ENCODE assay signal across 33 cellular contexts in genomic region chr13:41643502-41643901, GRCh38.
A peak's percentile ranks its signal among the peaks of the same experiment; 100 is the strongest.
DNase-seq lines count a peak whose midpoint lies in the region; ATAC-seq, FAIRE-seq and TF ChIP-seq lines count a peak whose summit lies in the region.
"Had no signal": no experiment of that assay in that cellular context is flagged by ENCODE, and none has a peak within 500 bp of the region (broad histone marks: within the 10 kb centered on the region; RNA-seq: fewer than 3 reads in every experiment).

No MANE protein-coding gene starts in this region.

- H3K14ac ChIP-seq in mesenchymal stem cell (ENCODE audit: low read length in 2 of 2): no peak overlapping the region

- H3K36me3 Mint-ChIP-seq in MCF 10A (ENCODE audit: insufficient read depth, unreplicated experiment): peaks cover 6% of the 10 kb centered on the region
- H3K36me3 Mint-ChIP-seq in activated CD8-positive, alpha-beta memory T cell treated with anti-CD3 and anti-CD28 coated beads, Interleukin-2, amount 10 ng/mL, durations not matched to agents 7 days and 5 days: no peaks in the 10 kb centered on the region
- H3K36me3 Mint-ChIP-seq: type B pancreatic cell had no signal

- H3K79me1 ChIP-seq in mesenchymal stem cell (replicated peaks; ENCODE audit: low read length, poor library complexity, severe bottlenecking): no peaks in the 10 kb centered on the region

- H3K4me1 Mint-ChIP-seq in MCF 10A (ENCODE audit: insufficient read depth, unreplicated experiment): peaks cover 5% of the 10 kb centered on the region
- H3K4me1 Mint-ChIP-seq in activated CD8-positive, alpha-beta memory T cell treated with anti-CD3 and anti-CD28 coated beads, Interleukin-2, amount 10 ng/mL, durations not matched to agents 7 days and 5 days: peaks cover 8% of the 10 kb centered on the region
- H3K4me1 Mint-ChIP-seq: activated naive CD4-positive, alpha-beta T cell treated with anti-CD3 and anti-CD28 coated beads, Interleukin-2, amount 50 U/mL, for 24 hours; IgD-negative memory B cell had no signal

- dilution Hi-C loops in mammary epithelial cell (cut with HindIII; ENCODE audit: low sequenced_read_pairs): no loop called here

- H3K4me1 ChIP-seq in mammary epithelial cell (ENCODE audit: insufficient read depth, low read length): peaks cover 13% of the 10 kb centered on the region
- peaks cover 23% of the 10 kb centered on the region for H3K4me1 ChIP-seq in body of pancreas
- peaks cover 7% of the 10 kb centered on the region for H3K4me1 ChIP-seq in mesenchymal stem cell (ENCODE audit: control insufficient read depth, insufficient read depth, low read depth, low read length)
- peaks cover 40% of the 10 kb centered on the region for H3K4me1 ChIP-seq in hepatocyte (ENCODE audit: insufficient read depth)

- no peaks in the 10 kb centered on the region for H3K36me3 ChIP-seq in mammary epithelial cell (ENCODE audit: insufficient read depth, low read length)
- H3K36me3 ChIP-seq in body of pancreas (replicated peaks in 1 of 2; ENCODE audit: insufficient read depth in 1 of 2, low read depth in 2 of 2): no peaks in the 10 kb centered on the region
- H3K36me3 ChIP-seq in mesenchymal stem cell (ENCODE audit: control insufficient read depth in 1 of 2, insufficient read depth in 2 of 2, low read depth in 1 of 2, low read length in 2 of 2): no peaks in the 10 kb centered on the region
- no peaks in the 10 kb centered on the region for H3K36me3 ChIP-seq in hepatocyte (replicated peaks; ENCODE audit: insufficient read depth, low read depth)
- H3K36me3 ChIP-seq: HAP-1, sigmoid colon had no signal

- no peaks in the 10 kb centered on the region for H3K9me3 ChIP-seq in mammary epithelial cell (replicated peaks; ENCODE audit: insufficient read depth, low read length)
- H3K9me3 ChIP-seq in body of pancreas: no peaks in the 10 kb centered on the region
- no peaks in the 10 kb centered on the region for H3K9me3 ChIP-seq in mesenchymal stem cell (ENCODE audit: control insufficient read depth, low read length)
- no peaks in the 10 kb centered on the region for H3K9me3 ChIP-seq in hepatocyte (ENCODE audit: low read depth)
- H3K9me3 ChIP-seq: HAP-1, sigmoid colon had no signal

- no peak for DNase-seq in MCF 10A (ENCODE audit: unreplicated experiment)
- no peak for DNase-seq in mammary epithelial cell
- no peak for DNase-seq in body of pancreas
- no peak for DNase-seq in mesenchymal stem cell
- DNase-seq in activated CD8-positive, alpha-beta memory T cell treated with anti-CD3 and anti-CD28 coated beads, Interleukin-2, amount 10 ng/mL, durations not matched to agents 7 days and 5 days: no peak
- DNase-seq in stimulated activated CD4-positive, alpha-beta T cell treated with anti-CD3 and anti-CD28 coated beads, Interleukin-2, amount 100 ng/mL, for 48 hours: no peak
- no peak for DNase-seq in HTR-8/SVneo (ENCODE audit: insufficient read length, low spot score)
- DNase-seq in hepatocyte (ENCODE audit: low spot score): no peak
- DNase-seq: activated CD4-positive, alpha-beta memory T cell treated with anti-CD3 and anti-CD28 coated beads for 36 hours; activated CD4-positive, alpha-beta T cell treated with anti-CD3 and anti-CD28 coated beads for 1 hour; activated CD8-positive, alpha-beta memory T cell treated with anti-CD3 and anti-CD28 coated beads, Interleukin-2, amount 50 U/mL, for 4 hours; amygdala; central memory CD4-positive, alpha-beta T cell; COR-L47; DMS53; erythroblast; left ventricle myocardium superior; naive thymus-derived CD4-positive, alpha-beta T cell; NCI-H1092 treated with DMSO at 0.1 percent for 48 hours; NCI-H187 treated with DMSO at 0.1 percent for 48 hours; NCI-H2227 treated with DMSO at 0.1 percent for 48 hours; nucleus accumbens; SHP77 treated with DMSO at 0.1 percent for 48 hours; sigmoid colon; stimulated activated CD4-positive, alpha-beta T cell treated with anti-CD3 and anti-CD28 coated beads, Interleukin-4, amount 100 ng/mL, for 24 hours had no signal

- TF ChIP-seq POLR2A in body of pancreas (IDR thresholded peaks at IDR 0.05): no peak

- H4K8ac ChIP-seq in mesenchymal stem cell (ENCODE audit: low read length): no peak overlapping the region

- H2AK5ac ChIP-seq in mesenchymal stem cell (ENCODE audit: low read length, severe bottlenecking): peak overlapping the region; percentile 69

- peak overlapping the region; percentile 67 for H3K27ac Mint-ChIP-seq in MCF 10A (ENCODE audit: low read depth, unreplicated experiment)
- H3K27ac Mint-ChIP-seq in activated CD8-positive, alpha-beta memory T cell treated with anti-CD3 and anti-CD28 coated beads, Interleukin-2, amount 10 ng/mL, durations not matched to agents 7 days and 5 days: no peak overlapping the region
- H3K27ac Mint-ChIP-seq: activated CD4-positive, alpha-beta memory T cell treated with anti-CD3 and anti-CD28 coated beads for 36 hours; activated naive CD4-positive, alpha-beta T cell treated with anti-CD3 and anti-CD28 coated beads, Interleukin-2, amount 50 U/mL, for 24 hours; dendritic cell treated with granulocyte-macrophage colony-stimulating factor and Interleukin-4, amounts not matched to agents 40 ng/mL and 50 ng/mL, for 4 days; progenitor cell of endocrine pancreas; type B pancreatic cell had no signal

- peak overlapping the region in 1 of 2 experiments; percentile 72 for H3K23ac ChIP-seq in mesenchymal stem cell (ENCODE audit: low read length in 2 of 2)

- BruUV-seq in MCF 10A (replicated peaks; lab: Mats Ljungman, UMichigan) (no TSS peak), mammary epithelial cell (replicated peaks; lab: Mats Ljungman, UMichigan) (no TSS peak)

- peak overlapping the region in 1 of 2 experiments; percentile 64 for H2BK12ac ChIP-seq in mesenchymal stem cell (ENCODE audit: low read length in 2 of 2)

- FAIRE-seq in HTR-8/SVneo (lab: Jason Lieb, UNC): no peak
- FAIRE-seq: RCC 7860 had no signal

- H4K20me1 ChIP-seq in mammary epithelial cell (ENCODE audit: insufficient read depth, low read length) (no peaks in the 10 kb centered on the region), hepatocyte (ENCODE audit: insufficient read depth, poor library complexity, severe bottlenecking) (no peaks in the 10 kb centered on the region)

- no peak overlapping the region for H3K4ac ChIP-seq in mesenchymal stem cell (ENCODE audit: low read depth in 1 of 2, low read length in 2 of 2)

- H3K4me3 Mint-ChIP-seq in MCF 10A (ENCODE audit: unreplicated experiment): no peak overlapping the region
- H3K4me3 Mint-ChIP-seq in activated CD8-positive, alpha-beta memory T cell treated with anti-CD3 and anti-CD28 coated beads, Interleukin-2, amount 10 ng/mL, durations not matched to agents 7 days and 5 days: no peak overlapping the region
- H3K4me3 Mint-ChIP-seq: activated CD4-positive, alpha-beta memory T cell treated with anti-CD3 and anti-CD28 coated beads for 36 hours; activated naive CD4-positive, alpha-beta T cell treated with anti-CD3 and anti-CD28 coated beads, Interleukin-2, amount 50 U/mL, for 24 hours; dendritic cell treated with granulocyte-macrophage colony-stimulating factor and Interleukin-4, amounts not matched to agents 40 ng/mL and 50 ng/mL, for 4 days; IgD-negative memory B cell; naive thymus-derived CD4-positive, alpha-beta T cell; type B pancreatic cell had no signal

- H2BK15ac ChIP-seq in mesenchymal stem cell (ENCODE audit: low read depth, poor library complexity, severe bottlenecking): no peak overlapping the region

- POLR2A ChIA-PET in MCF 10A (lab: Yijun Ruan, JAX): interaction anchor here (1.2 to 1.3 kb wide), 2 partner anchors 9 kb away, joined by 4 read pairs; no protein-coding TSS in a partner anchor

- CTCF ChIA-PET in MCF 10A (lab: Yijun Ruan, JAX) (interaction anchor here (0.6 to 2.0 kb wide), 8 partner anchors 8 to 233 kb away, joined by 3 to 7 read pairs (median 3); no protein-coding TSS in a partner anchor), mammary epithelial cell (lab: Charles Lee; ENCODE audit: low non-redundant PET) (interaction anchor here (0.6 to 0.7 kb wide), 2 partner anchors 53 to 1489 kb away, joined by 4 read pairs; no protein-coding TSS in a partner anchor)
- CTCF ChIA-PET in activated CD8-positive, alpha-beta memory T cell treated with anti-CD3 and anti-CD28 coated beads, Interleukin-2, amount 10 ng/mL, durations not matched to agents 7 days and 5 days (lab: Charles Lee): interaction anchor here (0.7 to 1.2 kb wide), 3 partner anchors 9 to 624 kb away, joined by 3 to 4 read pairs (median 3); no protein-coding TSS in a partner anchor

- intact Hi-C loops in MCF 10A (cut with micrococcal nuclease) (loop anchor here (10.0 kb wide), 1 partner anchor 59 kb away; no protein-coding TSS in a partner anchor), mammary epithelial cell (cut with micrococcal nuclease) (no loop called here), body of pancreas (cut with DNase I) (no loop called here)

- H3K9ac ChIP-seq in mammary epithelial cell (ENCODE audit: insufficient read depth, low read length): no peak overlapping the region
- no peak overlapping the region for H3K9ac ChIP-seq in mesenchymal stem cell (ENCODE audit: low read length)

- H2AFZ ChIP-seq in mammary epithelial cell (ENCODE audit: low read depth, low read length) (no peak overlapping the region), mesenchymal stem cell (ENCODE audit: low read depth, low read length) (no peak overlapping the region), hepatocyte (no peak overlapping the region)

- H3K4me3 ChIP-seq in mammary epithelial cell (replicated peaks in 1 of 3; ENCODE audit: insufficient read depth in 1 of 3, low read depth in 2 of 3, low read length in 3 of 3) (no peak overlapping the region), body of pancreas (no peak overlapping the region), mesenchymal stem cell (ENCODE audit: insufficient read depth in 1 of 2, low read depth in 1 of 2, low read length in 2 of 2) (no peak overlapping the region), hepatocyte (no peak overlapping the region)
- H3K4me3 ChIP-seq: HAP-1, sigmoid colon had no signal

- no peak for TF ChIP-seq CTCF in MCF 10A (IDR thresholded peaks at IDR 0.05; ENCODE audit: unreplicated experiment)
- no peak for TF ChIP-seq CTCF in mammary epithelial cell (conservative IDR thresholded peaks at IDR 0.05 in 1 of 2, IDR thresholded peaks at IDR 0.05 in 1 of 2; ENCODE audit: extremely low read depth in 1 of 2, insufficient read depth in 1 of 2, low read depth in 1 of 2, low read length in 2 of 2)
- TF ChIP-seq CTCF in body of pancreas (IDR thresholded peaks at IDR 0.05): no peak
- TF ChIP-seq CTCF in hepatocyte (IDR thresholded peaks at IDR 0.05; ENCODE audit: poor library complexity): no peak

- no peak overlapping the region for H2BK5ac ChIP-seq in mesenchymal stem cell (ENCODE audit: low read depth, low read length, poor library complexity, severe bottlenecking)

- in situ Hi-C loops in mammary epithelial cell (cut with MboI; ENCODE audit: low sequenced_read_pairs in 2 of 2): no loop called here

- H3K79me2 ChIP-seq in mammary epithelial cell (ENCODE audit: insufficient read depth, low read length) (no peaks in the 10 kb centered on the region), hepatocyte (no peaks in the 10 kb centered on the region)

- H3K4me2 ChIP-seq in mammary epithelial cell (ENCODE audit: insufficient read depth, low read depth, low read length) (no peak overlapping the region), mesenchymal stem cell (ENCODE audit: low read length, poor library complexity, severe bottlenecking) (no peak overlapping the region), hepatocyte (no peak overlapping the region)

- no peak overlapping the region for H3K27ac ChIP-seq in mammary epithelial cell (ENCODE audit: insufficient read depth, low read depth, low read length)
- peak overlapping the region in 3 of 4 donors; percentile 30 to 68 (median 66) for H3K27ac ChIP-seq in body of pancreas
- H3K27ac ChIP-seq in mesenchymal stem cell (ENCODE audit: low read length, poor library complexity, severe bottlenecking): no peak overlapping the region
- no peak overlapping the region for H3K27ac ChIP-seq in hepatocyte
- H3K27ac ChIP-seq: C4-2B had no signal

- H3K27me3 ChIP-seq in mammary epithelial cell (ENCODE audit: insufficient read depth, low read length) (no peaks in the 10 kb centered on the region), body of pancreas (no peaks in the 10 kb centered on the region), mesenchymal stem cell (ENCODE audit: control insufficient read depth in 1 of 2, insufficient read depth in 1 of 2, low read length in 2 of 2) (no peaks in the 10 kb centered on the region), hepatocyte (no peaks in the 10 kb centered on the region)
- H3K27me3 ChIP-seq: sigmoid colon had no signal

- no peak for ATAC-seq in body of pancreas
- ATAC-seq in activated CD8-positive, alpha-beta memory T cell treated with anti-CD3 and anti-CD28 coated beads, Interleukin-2, amount 10 ng/mL, durations not matched to agents 7 days and 5 days: no peak
- ATAC-seq: left ventricle myocardium superior; naive thymus-derived CD4-positive, alpha-beta T cell had no signal

- no peaks in the 10 kb centered on the region for H3K27me3 Mint-ChIP-seq in MCF 10A (ENCODE audit: insufficient read depth, unreplicated experiment)
- no peaks in the 10 kb centered on the region for H3K27me3 Mint-ChIP-seq in activated CD8-positive, alpha-beta memory T cell treated with anti-CD3 and anti-CD28 coated beads, Interleukin-2, amount 10 ng/mL, durations not matched to agents 7 days and 5 days
- H3K27me3 Mint-ChIP-seq: activated CD4-positive, alpha-beta memory T cell treated with anti-CD3 and anti-CD28 coated beads for 36 hours; activated naive CD4-positive, alpha-beta T cell treated with anti-CD3 and anti-CD28 coated beads, Interleukin-2, amount 50 U/mL, for 24 hours; dendritic cell treated with granulocyte-macrophage colony-stimulating factor and Interleukin-4, amounts not matched to agents 40 ng/mL and 50 ng/mL, for 4 days; naive thymus-derived CD4-positive, alpha-beta T cell; progenitor cell of endocrine pancreas; type B pancreatic cell had no signal

- H3K9me2 ChIP-seq in hepatocyte (replicated peaks; ENCODE audit: insufficient read depth): no peaks in the 10 kb centered on the region

- H3K9me3 Mint-ChIP-seq in MCF 10A (ENCODE audit: unreplicated experiment): no peaks in the 10 kb centered on the region
- no peaks in the 10 kb centered on the region for H3K9me3 Mint-ChIP-seq in activated CD8-positive, alpha-beta memory T cell treated with anti-CD3 and anti-CD28 coated beads, Interleukin-2, amount 10 ng/mL, durations not matched to agents 7 days and 5 days (ENCODE audit: low read depth)
- H3K9me3 Mint-ChIP-seq: activated CD4-positive, alpha-beta memory T cell treated with anti-CD3 and anti-CD28 coated beads for 36 hours; activated naive CD4-positive, alpha-beta T cell treated with anti-CD3 and anti-CD28 coated beads, Interleukin-2, amount 50 U/mL, for 24 hours; dendritic cell treated with granulocyte-macrophage colony-stimulating factor and Interleukin-4, amounts not matched to agents 40 ng/mL and 50 ng/mL, for 4 days; IgD-negative memory B cell; naive thymus-derived CD4-positive, alpha-beta T cell; type B pancreatic cell had no signal

- WGBS in mammary epithelial cell (ENCODE audit: low coverage, missing lambda C conversion rate): 100% methylated on average over 4 of the region's 4 CpGs
- WGBS in body of pancreas, 2 donors: 67 to 85% methylated on average over 4 of the region's 4 CpGs
- 84% methylated on average over 4 of the region's 4 CpGs for WGBS in mesenchymal stem cell
- WGBS in hepatocyte (ENCODE audit: low lambda C conversion rate, missing lambda C conversion rate): 79% methylated on average over 4 of the region's 4 CpGs

- H2BK120ac ChIP-seq in mesenchymal stem cell (ENCODE audit: low read depth, low read length): no peak overlapping the region

- H4K91ac ChIP-seq in mesenchymal stem cell (ENCODE audit: low read length): peak overlapping the region; percentile 45

- peak overlapping the region in 1 of 2 experiments; percentile 17 for H3K18ac ChIP-seq in mesenchymal stem cell (ENCODE audit: low read depth in 1 of 2, low read length in 2 of 2)

Comparison
In these comparisons a context has a peak if more than half of its experiments do, and no peak if none do; other contexts are left out.
1. H3K27ac ChIP-seq: peak in body of pancreas (3 of 4); none in mammary epithelial cell (single experiment), mesenchymal stem cell (single experiment) and hepatocyte (single experiment).